In the genomic region with DNA sequence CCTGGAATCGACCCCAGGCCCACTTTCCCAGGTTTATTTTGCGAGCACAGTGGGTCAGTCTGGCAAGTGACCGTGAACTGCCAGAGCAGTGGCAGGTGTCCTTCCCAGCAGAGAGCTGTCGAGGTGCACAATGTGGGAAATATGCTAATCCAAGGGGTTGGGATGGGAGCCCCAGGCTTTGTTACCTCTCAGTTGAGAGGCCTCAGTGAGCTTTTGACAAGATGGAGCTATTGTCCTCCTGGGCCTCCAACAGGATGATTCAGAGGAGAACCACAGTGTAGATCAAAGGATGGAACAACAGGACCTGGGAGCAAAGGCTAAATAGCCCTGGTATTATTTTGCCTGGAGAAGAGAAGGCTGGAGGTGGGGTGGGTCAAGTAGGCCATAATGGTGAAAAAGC, we compare ENCODE assay signal across 1 cellular context.
TF ChIP-seq lines count a peak whose summit lies in the region.

No MANE protein-coding gene starts in this region.

TF ChIP-seq in H1, 55 proteins besides CTCF, POLR2A, EP300 and RAD21 (continued from another document):
- TF ChIP-seq, protein P1, sequence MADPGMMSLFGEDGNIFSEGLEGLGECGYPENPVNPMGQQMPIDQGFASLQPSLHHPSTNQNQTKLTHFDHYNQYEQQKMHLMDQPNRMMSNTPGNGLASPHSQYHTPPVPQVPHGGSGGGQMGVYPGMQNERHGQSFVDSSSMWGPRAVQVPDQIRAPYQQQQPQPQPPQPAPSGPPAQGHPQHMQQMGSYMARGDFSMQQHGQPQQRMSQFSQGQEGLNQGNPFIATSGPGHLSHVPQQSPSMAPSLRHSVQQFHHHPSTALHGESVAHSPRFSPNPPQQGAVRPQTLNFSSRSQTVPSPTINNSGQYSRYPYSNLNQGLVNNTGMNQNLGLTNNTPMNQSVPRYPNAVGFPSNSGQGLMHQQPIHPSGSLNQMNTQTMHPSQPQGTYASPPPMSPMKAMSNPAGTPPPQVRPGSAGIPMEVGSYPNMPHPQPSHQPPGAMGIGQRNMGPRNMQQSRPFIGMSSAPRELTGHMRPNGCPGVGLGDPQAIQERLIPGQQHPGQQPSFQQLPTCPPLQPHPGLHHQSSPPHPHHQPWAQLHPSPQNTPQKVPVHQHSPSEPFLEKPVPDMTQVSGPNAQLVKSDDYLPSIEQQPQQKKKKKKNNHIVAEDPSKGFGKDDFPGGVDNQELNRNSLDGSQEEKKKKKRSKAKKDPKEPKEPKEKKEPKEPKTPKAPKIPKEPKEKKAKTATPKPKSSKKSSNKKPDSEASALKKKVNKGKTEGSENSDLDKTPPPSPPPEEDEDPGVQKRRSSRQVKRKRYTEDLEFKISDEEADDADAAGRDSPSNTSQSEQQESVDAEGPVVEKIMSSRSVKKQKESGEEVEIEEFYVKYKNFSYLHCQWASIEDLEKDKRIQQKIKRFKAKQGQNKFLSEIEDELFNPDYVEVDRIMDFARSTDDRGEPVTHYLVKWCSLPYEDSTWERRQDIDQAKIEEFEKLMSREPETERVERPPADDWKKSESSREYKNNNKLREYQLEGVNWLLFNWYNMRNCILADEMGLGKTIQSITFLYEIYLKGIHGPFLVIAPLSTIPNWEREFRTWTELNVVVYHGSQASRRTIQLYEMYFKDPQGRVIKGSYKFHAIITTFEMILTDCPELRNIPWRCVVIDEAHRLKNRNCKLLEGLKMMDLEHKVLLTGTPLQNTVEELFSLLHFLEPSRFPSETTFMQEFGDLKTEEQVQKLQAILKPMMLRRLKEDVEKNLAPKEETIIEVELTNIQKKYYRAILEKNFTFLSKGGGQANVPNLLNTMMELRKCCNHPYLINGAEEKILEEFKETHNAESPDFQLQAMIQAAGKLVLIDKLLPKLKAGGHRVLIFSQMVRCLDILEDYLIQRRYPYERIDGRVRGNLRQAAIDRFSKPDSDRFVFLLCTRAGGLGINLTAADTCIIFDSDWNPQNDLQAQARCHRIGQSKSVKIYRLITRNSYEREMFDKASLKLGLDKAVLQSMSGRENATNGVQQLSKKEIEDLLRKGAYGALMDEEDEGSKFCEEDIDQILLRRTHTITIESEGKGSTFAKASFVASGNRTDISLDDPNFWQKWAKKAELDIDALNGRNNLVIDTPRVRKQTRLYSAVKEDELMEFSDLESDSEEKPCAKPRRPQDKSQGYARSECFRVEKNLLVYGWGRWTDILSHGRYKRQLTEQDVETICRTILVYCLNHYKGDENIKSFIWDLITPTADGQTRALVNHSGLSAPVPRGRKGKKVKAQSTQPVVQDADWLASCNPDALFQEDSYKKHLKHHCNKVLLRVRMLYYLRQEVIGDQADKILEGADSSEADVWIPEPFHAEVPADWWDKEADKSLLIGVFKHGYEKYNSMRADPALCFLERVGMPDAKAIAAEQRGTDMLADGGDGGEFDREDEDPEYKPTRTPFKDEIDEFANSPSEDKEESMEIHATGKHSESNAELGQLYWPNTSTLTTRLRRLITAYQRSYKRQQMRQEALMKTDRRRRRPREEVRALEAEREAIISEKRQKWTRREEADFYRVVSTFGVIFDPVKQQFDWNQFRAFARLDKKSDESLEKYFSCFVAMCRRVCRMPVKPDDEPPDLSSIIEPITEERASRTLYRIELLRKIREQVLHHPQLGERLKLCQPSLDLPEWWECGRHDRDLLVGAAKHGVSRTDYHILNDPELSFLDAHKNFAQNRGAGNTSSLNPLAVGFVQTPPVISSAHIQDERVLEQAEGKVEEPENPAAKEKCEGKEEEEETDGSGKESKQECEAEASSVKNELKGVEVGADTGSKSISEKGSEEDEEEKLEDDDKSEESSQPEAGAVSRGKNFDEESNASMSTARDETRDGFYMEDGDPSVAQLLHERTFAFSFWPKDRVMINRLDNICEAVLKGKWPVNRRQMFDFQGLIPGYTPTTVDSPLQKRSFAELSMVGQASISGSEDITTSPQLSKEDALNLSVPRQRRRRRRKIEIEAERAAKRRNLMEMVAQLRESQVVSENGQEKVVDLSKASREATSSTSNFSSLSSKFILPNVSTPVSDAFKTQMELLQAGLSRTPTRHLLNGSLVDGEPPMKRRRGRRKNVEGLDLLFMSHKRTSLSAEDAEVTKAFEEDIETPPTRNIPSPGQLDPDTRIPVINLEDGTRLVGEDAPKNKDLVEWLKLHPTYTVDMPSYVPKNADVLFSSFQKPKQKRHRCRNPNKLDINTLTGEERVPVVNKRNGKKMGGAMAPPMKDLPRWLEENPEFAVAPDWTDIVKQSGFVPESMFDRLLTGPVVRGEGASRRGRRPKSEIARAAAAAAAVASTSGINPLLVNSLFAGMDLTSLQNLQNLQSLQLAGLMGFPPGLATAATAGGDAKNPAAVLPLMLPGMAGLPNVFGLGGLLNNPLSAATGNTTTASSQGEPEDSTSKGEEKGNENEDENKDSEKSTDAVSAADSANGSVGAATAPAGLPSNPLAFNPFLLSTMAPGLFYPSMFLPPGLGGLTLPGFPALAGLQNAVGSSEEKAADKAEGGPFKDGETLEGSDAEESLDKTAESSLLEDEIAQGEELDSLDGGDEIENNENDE (IDR thresholded peaks at IDR 0.05; ENCODE audit: insufficient replicate concordance, low read length) = no peak
- TF ChIP-seq CHD2 (IDR thresholded peaks at IDR 0.05; ENCODE audit: low read length) (no peak), EGR1 (IDR thresholded peaks at IDR 0.05; ENCODE audit: borderline replicate concordance, low read depth, low read length) (no peak), CBX5 (IDR thresholded peaks at IDR 0.05; ENCODE audit: low read depth, low read length) (no peak), EZH2 (IDR thresholded peaks at IDR 0.05; ENCODE audit: low read depth, low read length, severe bottlenecking) (no peak), TCF12 (IDR thresholded peaks at IDR 0.05; ENCODE audit: low read depth, low read length) (no peak), MAFK (IDR thresholded peaks at IDR 0.05; ENCODE audit: low read depth, low read length) (no peak), TAF1 (IDR thresholded peaks at IDR 0.05; ENCODE audit: low read depth, low read length) (no peak), HDAC2 (IDR thresholded peaks at IDR 0.05; ENCODE audit: borderline replicate concordance in 1 of 2, low read depth in 2 of 2, low read length in 2 of 2) (no peak), RBBP5 (IDR thresholded peaks at IDR 0.05; ENCODE audit: borderline replicate concordance, low read depth, low read length) (no peak), CTBP2 (IDR thresholded peaks at IDR 0.05; ENCODE audit: borderline replicate concordance, insufficient read depth, insufficient read length, low read length) (no peak), SIX5 (IDR thresholded peaks at IDR 0.05; ENCODE audit: low read depth, low read length) (no peak), HDAC6 (IDR thresholded peaks at IDR 0.05; ENCODE audit: low read depth, low read length) (no peak)
TF ChIP-seq in H1: peak in this region for 0.
